In genomic region chr6:158408013-158408412, GRCh38 we compare ENCODE assay signal across 20 cellular contexts.
DNase-seq lines count a peak whose midpoint lies in the region; ATAC-seq and TF ChIP-seq lines count a peak whose summit lies in the region.
"Had no signal": no experiment of that assay in that cellular context is flagged by ENCODE, and none has a peak within 500 bp of the region (broad histone marks: within the 10 kb centered on the region; RNA-seq: fewer than 3 reads in every experiment).

No MANE protein-coding gene starts in this region.

- ATAC-seq in SK-N-SH treated with all-trans-retinoic acid at 6 μM for 48 hours, result no peak
- no peak for ATAC-seq in activated CD8-positive, alpha-beta T cell treated with anti-CD3 and anti-CD28 coated beads for 36 hours
- ATAC-seq in gastrocnemius medialis, result no peak
- ATAC-seq: HepG2; stimulated activated memory B cell treated with anti-CD40 and anti-IgM and Interleukin-4, amounts not matched to agents 10 μg/mL and 1 μg/mL and 100 μg/mL, for 72 hours had no signal

- intact Hi-C loops in activated CD8-positive, alpha-beta T cell treated with anti-CD3 and anti-CD28 coated beads for 36 hours (cut with micrococcal nuclease), result no loop called here
- intact Hi-C loops in gastrocnemius medialis (cut with DNase I; ENCODE audit: low total_unique reads), result no loop called here

- peaks cover 7% of the 10 kb centered on the region for H3F3A ChIP-seq in SK-N-SH (replicated peaks; ENCODE audit: insufficient read depth)

- CTCF ChIA-PET in SK-N-SH (lab: Yijun Ruan, JAX), result interaction anchor here (1.2 kb wide), 1 partner anchor 11 kb away, joined by 3 read pairs; no protein-coding TSS in a partner anchor
- CTCF ChIA-PET in activated CD8-positive, alpha-beta T cell treated with anti-CD3 and anti-CD28 coated beads for 36 hours (lab: Charles Lee), result interaction anchor here (1.6 kb wide), 1 partner anchor 187 kb away, joined by 3 read pairs; no protein-coding TSS in a partner anchor

- H3K9me3 ChIP-seq in SK-N-SH (no peaks in the 10 kb centered on the region), subcutaneous abdominal adipose tissue (ENCODE audit: control insufficient read depth in 5 of 5, low read length in 5 of 5) (no peaks in the 10 kb centered on the region), gastrocnemius medialis (no peaks in the 10 kb centered on the region)
- H3K9me3 ChIP-seq: testis, vagina had no signal

- POLR2A ChIA-PET in SK-N-SH (lab: Yijun Ruan, JAX), result no interaction called here
- POLR2A ChIA-PET in activated CD8-positive, alpha-beta T cell treated with anti-CD3 and anti-CD28 coated beads for 36 hours (lab: Charles Lee), result no interaction called here

- no peak overlapping the region for H3K4me3 ChIP-seq in SK-N-SH (ENCODE audit: low read depth in 2 of 2, low read length in 1 of 2)
- no peak overlapping the region for H3K4me3 ChIP-seq in subcutaneous abdominal adipose tissue (ENCODE audit: low read depth in 1 of 5, low read length in 5 of 5)
- no peak overlapping the region for H3K4me3 ChIP-seq in gastrocnemius medialis
- H3K4me3 ChIP-seq: lung, PC-9, testis, vagina had no signal

- TF ChIP-seq EP300 in SK-N-SH (IDR thresholded peaks at IDR 0.05; ENCODE audit: borderline replicate concordance in 1 of 2, low read depth in 1 of 2, low read length in 1 of 2), result no peak

- TF ChIP-seq POLR2A in gastrocnemius medialis (IDR thresholded peaks at IDR 0.05), result no peak

- H3K36me3 ChIP-seq in SK-N-SH (replicated peaks in 1 of 2; ENCODE audit: control insufficient read depth in 1 of 2, insufficient read depth in 2 of 2, low read length in 1 of 2) (peaks cover 0 to 3% of the 10 kb centered on the region in 2 experiments), subcutaneous abdominal adipose tissue (ENCODE audit: control insufficient read depth in 5 of 5, insufficient read depth in 5 of 5, low read length in 5 of 5) (peaks cover 0 to 1% (median 0%) of the 10 kb centered on the region in 5 donors), gastrocnemius medialis (no peaks in the 10 kb centered on the region)

- H3K36me3 Mint-ChIP-seq in brain, result peaks cover 53% of the 10 kb centered on the region
- H3K36me3 Mint-ChIP-seq in activated CD8-positive, alpha-beta T cell treated with anti-CD3 and anti-CD28 coated beads for 36 hours (ENCODE audit: low read depth), result peaks cover 2% of the 10 kb centered on the region

- peaks cover 2% of the 10 kb centered on the region for H3K27me3 Mint-ChIP-seq in brain
- H3K27me3 Mint-ChIP-seq in activated CD8-positive, alpha-beta T cell treated with anti-CD3 and anti-CD28 coated beads for 36 hours, result no peaks in the 10 kb centered on the region
- H3K27me3 Mint-ChIP-seq: stimulated activated memory B cell treated with anti-CD40 and anti-IgM and Interleukin-4, amounts not matched to agents 10 μg/mL and 1 μg/mL and 100 μg/mL, for 72 hours had no signal

- no peak for DNase-seq in SK-N-SH
- DNase-seq in superior temporal gyrus (ENCODE audit: extremely low spot score), result no peak
- DNase-seq in activated CD8-positive, alpha-beta T cell treated with anti-CD3 and anti-CD28 coated beads for 36 hours, result no peak
- DNase-seq in gastrocnemius medialis, result no peak
- DNase-seq: activated naive CD4-positive, alpha-beta T cell treated with anti-CD3 and anti-CD28 coated beads for 36 hours; NCI-H1694 treated with DMSO at 0.1 percent for 48 hours; NCI-H524; PC-9; stimulated activated CD4-positive, alpha-beta T cell treated with anti-CD3 and anti-CD28 coated beads, Interleukin-4, amount 100 ng/mL, for 4 hours had no signal

- in situ Hi-C loops in gastrocnemius medialis (cut with MboI; ENCODE audit: low sequenced_read_pairs in 4 of 4), result no loop called here

- peaks cover 17 to 42% of the 10 kb centered on the region in 2 experiments for H3K4me1 ChIP-seq in SK-N-SH (ENCODE audit: control insufficient read depth in 1 of 2, insufficient read depth in 2 of 2, low read depth in 1 of 2, low read length in 1 of 2)
- peaks cover 2 to 60% (median 49%) of the 10 kb centered on the region in 5 donors for H3K4me1 ChIP-seq in subcutaneous abdominal adipose tissue (ENCODE audit: control insufficient read depth in 5 of 5, insufficient read depth in 5 of 5, low read length in 5 of 5)
- H3K4me1 ChIP-seq in gastrocnemius medialis, result peaks cover 18 to 28% of the 10 kb centered on the region in 2 donors
- H3K4me1 ChIP-seq: testis had no signal

- no peak overlapping the region for H3K9ac ChIP-seq in SK-N-SH
- H3K9ac ChIP-seq in subcutaneous abdominal adipose tissue (ENCODE audit: low read length in 5 of 5), result no peak overlapping the region

- H3K27ac Mint-ChIP-seq in brain, result peak overlapping the region in 4 of 5 experiments; percentile 8 to 78 (median 24)
- no peak overlapping the region for H3K27ac Mint-ChIP-seq in activated CD8-positive, alpha-beta T cell treated with anti-CD3 and anti-CD28 coated beads for 36 hours
- H3K27ac Mint-ChIP-seq: activated naive CD4-positive, alpha-beta T cell treated with anti-CD3 and anti-CD28 coated beads for 36 hours; stimulated activated memory B cell treated with anti-CD40 and anti-IgM and Interleukin-4, amounts not matched to agents 10 μg/mL and 1 μg/mL and 100 μg/mL, for 72 hours had no signal

- H3K4me1 Mint-ChIP-seq in brain, result peaks cover 45% of the 10 kb centered on the region
- peaks cover 10% of the 10 kb centered on the region for H3K4me1 Mint-ChIP-seq in activated CD8-positive, alpha-beta T cell treated with anti-CD3 and anti-CD28 coated beads for 36 hours (ENCODE audit: low read depth)

- H3K9me2 ChIP-seq in SK-N-SH, result no peaks in the 10 kb centered on the region

- 97% methylated on average over 9 of the region's 9 CpGs for WGBS in SK-N-SH (ENCODE audit: low lambda C conversion rate)

- 0 out of 2 replicates have a peak, but pooled peaks cover 4% of the 10 kb centered on the region for H4K20me1 ChIP-seq in SK-N-SH (ENCODE audit: insufficient read depth)

- no peak for TF ChIP-seq CTCF in SK-N-SH (IDR thresholded peaks at IDR 0.05)
- no peak for TF ChIP-seq CTCF in brain (conservative IDR thresholded peaks at IDR 0.05)
- no peak for TF ChIP-seq CTCF in activated CD8-positive, alpha-beta T cell treated with anti-CD3 and anti-CD28 coated beads for 36 hours (IDR thresholded peaks at IDR 0.05)
- TF ChIP-seq CTCF in gastrocnemius medialis (IDR thresholded peaks at IDR 0.05 in 4 of 5, conservative IDR thresholded peaks at IDR 0.05 in 1 of 5), result no peak

- H2AFZ ChIP-seq in SK-N-SH (ENCODE audit: low read depth), result no peak overlapping the region
- H2AFZ ChIP-seq: PC-9 had no signal

- peaks cover 34% of the 10 kb centered on the region; the same call in 1 of the 2 replicates for H3K79me2 ChIP-seq in SK-N-SH (ENCODE audit: insufficient read depth)

- H3K4me2 ChIP-seq in SK-N-SH, result peak overlapping the region; percentile 21; the same call in 1 of the 2 replicates
- H3K4me2 ChIP-seq: PC-9 had no signal

- H3K9me3 Mint-ChIP-seq in brain, result peaks cover 3 to 15% (median 9%) of the 10 kb centered on the region in 5 experiments
- no peaks in the 10 kb centered on the region for H3K9me3 Mint-ChIP-seq in activated CD8-positive, alpha-beta T cell treated with anti-CD3 and anti-CD28 coated beads for 36 hours
- H3K9me3 Mint-ChIP-seq: activated naive CD4-positive, alpha-beta T cell treated with anti-CD3 and anti-CD28 coated beads for 36 hours; stimulated activated memory B cell treated with anti-CD40 and anti-IgM and Interleukin-4, amounts not matched to agents 10 μg/mL and 1 μg/mL and 100 μg/mL, for 72 hours had no signal

- peak overlapping the region; percentile 31 to 93; a peak in 3 of 4 replicates for H3K27ac ChIP-seq in SK-N-SH (ENCODE audit: low read depth in 2 of 2, low read length in 1 of 2)
- peak overlapping the region; percentile 69 for H3K27ac ChIP-seq in layer of hippocampus (ENCODE audit: low read depth, low read length)
- peak overlapping the region; percentile 64 for H3K27ac ChIP-seq in subcutaneous abdominal adipose tissue (ENCODE audit: low read depth, low read length)
- no peak overlapping the region for H3K27ac ChIP-seq in gastrocnemius medialis
- H3K27ac ChIP-seq: 22Rv1, PC-9 had no signal

- H3K4me3 Mint-ChIP-seq in brain, result no peak overlapping the region
- no peak overlapping the region for H3K4me3 Mint-ChIP-seq in activated CD8-positive, alpha-beta T cell treated with anti-CD3 and anti-CD28 coated beads for 36 hours
- H3K4me3 Mint-ChIP-seq: activated naive CD4-positive, alpha-beta T cell treated with anti-CD3 and anti-CD28 coated beads for 36 hours; neural crest cell; stimulated activated memory B cell treated with anti-CD40 and anti-IgM and Interleukin-4, amounts not matched to agents 10 μg/mL and 1 μg/mL and 100 μg/mL, for 72 hours had no signal

- no peak for TF ChIP-seq RAD21 in SK-N-SH (IDR thresholded peaks at IDR 0.05; ENCODE audit: low read length)

- H3K27me3 ChIP-seq in SK-N-SH (ENCODE audit: insufficient read depth) (no peaks in the 10 kb centered on the region), layer of hippocampus (ENCODE audit: control insufficient read depth, insufficient read depth, low read length) (no peaks in the 10 kb centered on the region), subcutaneous abdominal adipose tissue (ENCODE audit: control insufficient read depth in 5 of 5, insufficient read depth in 4 of 5, low read length in 5 of 5) (no peaks in the 10 kb centered on the region), gastrocnemius medialis (no peaks in the 10 kb centered on the region)
- H3K27me3 ChIP-seq: testis, vagina had no signal

TF ChIP-seq in SK-N-SH, 30 proteins besides CTCF, POLR2A, EP300 and RAD21 (continues in another document):
- TF ChIP-seq USF2 (IDR thresholded peaks at IDR 0.05; ENCODE audit: borderline replicate concordance, low read depth, low read length), result no peak
- TF ChIP-seq MXI1 (IDR thresholded peaks at IDR 0.05; ENCODE audit: low read depth, low read length), result no peak
- TF ChIP-seq EZH2phosphoT487 (IDR thresholded peaks at IDR 0.05; ENCODE audit: borderline replicate concordance, low read depth), result no peak

TF ChIP-seq in SK-N-SH treated with all-trans-retinoic acid at 6 μM for 48 hours, 23 proteins besides CTCF, POLR2A, EP300 and RAD21:
- TF ChIP-seq ARNTL (CRISPR knock-in tag; IDR thresholded peaks at IDR 0.05; ENCODE audit: borderline replicate concordance, low read depth), result no peak
- no peak for TF ChIP-seq BACH2 (CRISPR knock-in tag; IDR thresholded peaks at IDR 0.05; ENCODE audit: borderline replicate concordance)
- TF ChIP-seq ZC3H10 (CRISPR knock-in tag; IDR thresholded peaks at IDR 0.05), result no peak

Comparison
In these comparisons a context has a peak if more than half of its experiments do, and no peak if none do; other contexts are left out.
1. H3K27ac ChIP-seq: peak in SK-N-SH (2 of 2), layer of hippocampus (single experiment) and subcutaneous abdominal adipose tissue (single experiment); none in gastrocnemius medialis (0 of 4).